ENCODE assay signal across 24 cellular contexts in the genomic region with DNA sequence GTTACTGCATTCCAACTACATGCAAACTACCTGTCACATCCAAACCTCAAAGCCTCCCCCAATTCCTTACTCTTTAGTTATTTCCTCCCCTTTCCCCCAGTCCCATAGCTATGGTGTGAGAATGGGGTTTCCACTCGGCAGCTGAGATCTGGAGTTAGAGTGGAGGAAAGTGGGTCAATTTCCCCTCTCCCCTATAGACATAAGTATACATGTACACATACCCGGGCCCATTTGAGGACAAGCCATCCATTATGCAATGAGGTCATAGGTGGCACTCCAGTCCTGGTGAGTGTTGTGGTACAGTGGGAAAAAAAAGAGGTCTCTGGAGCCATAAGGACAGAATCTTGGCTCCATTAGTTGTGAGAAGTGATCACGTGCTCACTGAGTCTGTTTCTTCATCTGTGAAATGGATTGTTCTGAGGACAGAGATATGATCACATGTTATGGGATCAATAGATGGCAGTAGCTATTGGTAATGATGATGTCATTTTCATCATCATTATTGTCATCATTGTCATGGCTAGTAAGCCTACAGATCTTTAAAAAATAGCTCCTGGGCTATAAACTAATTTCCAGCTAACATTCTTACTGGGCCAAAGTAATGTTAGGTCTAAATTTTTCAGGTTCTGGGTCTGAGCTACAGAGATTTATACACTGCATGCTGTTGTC.
DNase-seq lines count a peak whose midpoint lies in the region; ATAC-seq, FAIRE-seq and TF ChIP-seq lines count a peak whose summit lies in the region.
"Had no signal": no experiment of that assay in that cellular context is flagged by ENCODE, and none has a peak within 500 bp of the region (broad histone marks: within the 10 kb centered on the region; RNA-seq: fewer than 3 reads in every experiment).

No MANE protein-coding gene starts in this region.

- 86% methylated on average over 3 of the region's 3 CpGs for WGBS in HepG2 (ENCODE audit: low lambda C conversion rate)
- WGBS in right lobe of liver (ENCODE audit: insufficient coverage, low coverage, low lambda C conversion rate, missing lambda C conversion rate) = 93% methylated on average over 3 of the region's 3 CpGs

- FAIRE-seq in HepG2 (lab: Jason Lieb, UNC) = no peak
- FAIRE-seq: A204.1, D721Med had no signal

- POLR2A ChIA-PET in HepG2 (lab: Yijun Ruan, JAX) (no interaction called here), GM10248 (lab: Yijun Ruan, JAX) (no interaction called here)

- no peak overlapping the region for H3K4me3 ChIP-seq in HepG2 (replicated peaks in 1 of 3; ENCODE audit: insufficient read depth in 1 of 3, low read depth in 2 of 3, low read length in 3 of 3)
- H3K4me3 ChIP-seq in right lobe of liver = no peak overlapping the region
- H3K4me3 ChIP-seq: BLaER1 treated with 17β-estradiol and CSF1 and Interleukin-3, amounts not matched to agents 10 nM and 100 nM; HAP-1 had no signal

- CTCF ChIA-PET in HepG2 (lab: Yijun Ruan, JAX; ENCODE audit: low intra/inter-chr PET ratio, low total read pairs) (no interaction called here), GM10248 (lab: Yijun Ruan, JAX) (interaction anchor here (0.7 to 1.0 kb wide), 3 partner anchors 45 to 72 kb away, joined by 3 read pairs; no protein-coding TSS in a partner anchor)

- H3K27ac ChIP-seq in HepG2 (ENCODE audit: extremely low read length, insufficient read depth, low read length) (no peak overlapping the region), right lobe of liver (no peak overlapping the region)
- H3K27ac ChIP-seq: BLaER1 treated with 17β-estradiol and CSF1 and Interleukin-3, amounts not matched to agents 10 nM and 100 nM had no signal

- ATAC-seq in HepG2 = no peak
- no peak for ATAC-seq in right lobe of liver
- ATAC-seq in HG03432 (IDR thresholded peaks at IDR 0.05; ENCODE audit: unreplicated experiment) = peak; percentile 10
- ATAC-seq: PC-3, SK-N-SH treated with all-trans-retinoic acid at 6 μM for 48 hours had no signal

- H3K79me2 ChIP-seq in HepG2 (ENCODE audit: insufficient read depth, low read length) = no peaks in the 10 kb centered on the region

- H3K36me3 Mint-ChIP-seq in dendritic cell treated with granulocyte-macrophage colony-stimulating factor and Interleukin-4, amounts not matched to agents 40 ng/mL and 50 ng/mL, for 4 days (ENCODE audit: low read depth) = no peaks in the 10 kb centered on the region
- H3K36me3 Mint-ChIP-seq in chondrocyte (ENCODE audit: low read depth) = peaks cover 12% of the 10 kb centered on the region

- no peaks in the 10 kb centered on the region for H3K27me3 ChIP-seq in HepG2 (ENCODE audit: control insufficient read depth in 1 of 2, insufficient read depth in 2 of 2, low read length in 2 of 2)
- H3K27me3 ChIP-seq in right lobe of liver = no peaks in the 10 kb centered on the region
- H3K27me3 ChIP-seq: BLaER1 treated with 17β-estradiol and CSF1 and Interleukin-3, amounts not matched to agents 10 nM and 100 nM had no signal

- no peaks in the 10 kb centered on the region for H4K20me1 ChIP-seq in HepG2 (ENCODE audit: insufficient read depth, low read length)
- H4K20me1 ChIP-seq: BLaER1 treated with 17β-estradiol and CSF1 and Interleukin-3, amounts not matched to agents 10 nM and 100 nM had no signal

- no peak for DNase-seq in HepG2 (ENCODE audit: low spot score)
- no peak for DNase-seq in right lobe of liver
- no peak for DNase-seq in NCI-H748 treated with DMSO at 0.1 percent for 48 hours (lab: John Stamatoyannopoulos, UW)
- no peak for DNase-seq in GM10248 (ENCODE audit: extremely low spot score)
- DNase-seq in chondrocyte (ENCODE audit: low spot score) = no peak
- DNase-seq: AML-193; CD4-positive, alpha-beta T cell; GOT3; Karpas-422; NCI-H1092; NCI-H1417 treated with DMSO at 0.1 percent for 48 hours; NCI-H1694 treated with DMSO at 0.1 percent for 48 hours; NCI-H2081; NCI-H2227 treated with DMSO at 0.1 percent for 48 hours; NCI-H69; PC-3 had no signal

- no peak overlapping the region for H3K9ac ChIP-seq in HepG2 (ENCODE audit: insufficient read depth, low read depth, low read length)
- H3K9ac ChIP-seq: BLaER1 treated with 17β-estradiol and CSF1 and Interleukin-3, amounts not matched to agents 10 nM and 100 nM had no signal

- intact Hi-C loops in HepG2 (cut with micrococcal nuclease; ENCODE audit: unreplicated experiment) (no loop called here), right lobe of liver (cut with DNase I) (no loop called here)
- intact Hi-C loops in dendritic cell treated with granulocyte-macrophage colony-stimulating factor and Interleukin-4, amounts not matched to agents 40 ng/mL and 50 ng/mL, for 4 days (cut with micrococcal nuclease) = loop anchor here (2.0 kb wide), 1 partner anchor 21 kb away; no protein-coding TSS in a partner anchor

- no peak for TF ChIP-seq POLR2A in HepG2 (IDR thresholded peaks at IDR 0.05; ENCODE audit: insufficient read depth in 1 of 2, low read depth in 2 of 2, low read length in 2 of 2)
- TF ChIP-seq POLR2A in right lobe of liver (IDR thresholded peaks at IDR 0.05) = no peak

- no TSS peak for BruUV-seq in HepG2 (replicated peaks; lab: Mats Ljungman, UMichigan)

- in situ Hi-C loops in HepG2 (cut with HindIII; ENCODE audit: extremely low pct_ligation_motif_present, low pct_unique_long_range_greater_than_20kb) = no loop called here

- no peaks in the 10 kb centered on the region for H3K27me3 Mint-ChIP-seq in dendritic cell treated with granulocyte-macrophage colony-stimulating factor and Interleukin-4, amounts not matched to agents 40 ng/mL and 50 ng/mL, for 4 days
- no peaks in the 10 kb centered on the region for H3K27me3 Mint-ChIP-seq in chondrocyte (ENCODE audit: low read depth)
- H3K27me3 Mint-ChIP-seq: CD4-positive, alpha-beta T cell; IgD-negative memory B cell had no signal

- H3K4me3 Mint-ChIP-seq in dendritic cell treated with granulocyte-macrophage colony-stimulating factor and Interleukin-4, amounts not matched to agents 40 ng/mL and 50 ng/mL, for 4 days = no peak overlapping the region
- no peak overlapping the region for H3K4me3 Mint-ChIP-seq in chondrocyte (ENCODE audit: unreplicated experiment)
- H3K4me3 Mint-ChIP-seq: CD4-positive, alpha-beta T cell; IgD-negative memory B cell had no signal

- H2AFZ ChIP-seq in HepG2 (ENCODE audit: low read length) = no peak overlapping the region

- peaks cover 2 to 16% of the 10 kb centered on the region in 2 experiments; a peak in 2 of 5 replicates for H3K36me3 ChIP-seq in HepG2 (replicated peaks in 1 of 2; ENCODE audit: control insufficient read depth in 1 of 2, insufficient read depth in 2 of 2, low read length in 2 of 2)
- H3K36me3 ChIP-seq in right lobe of liver = no peaks in the 10 kb centered on the region
- H3K36me3 ChIP-seq: BLaER1 treated with 17β-estradiol and CSF1 and Interleukin-3, amounts not matched to agents 10 nM and 100 nM; HAP-1 had no signal

- peaks cover 44% of the 10 kb centered on the region for H3K4me1 Mint-ChIP-seq in dendritic cell treated with granulocyte-macrophage colony-stimulating factor and Interleukin-4, amounts not matched to agents 40 ng/mL and 50 ng/mL, for 4 days (ENCODE audit: low read depth)
- peaks cover 11% of the 10 kb centered on the region for H3K4me1 Mint-ChIP-seq in chondrocyte (ENCODE audit: low read depth)

- no peaks in the 10 kb centered on the region for H3K9me3 ChIP-seq in HepG2 (ENCODE audit: low read length)
- no peaks in the 10 kb centered on the region for H3K9me3 ChIP-seq in right lobe of liver
- H3K9me3 ChIP-seq: BLaER1 treated with 17β-estradiol and CSF1 and Interleukin-3, amounts not matched to agents 10 nM and 100 nM; HAP-1 had no signal

- TF ChIP-seq RAD21 in HepG2 (CRISPR knock-in tag; IDR thresholded peaks at IDR 0.05) = no peak

- H3K27ac Mint-ChIP-seq in dendritic cell treated with granulocyte-macrophage colony-stimulating factor and Interleukin-4, amounts not matched to agents 40 ng/mL and 50 ng/mL, for 4 days = peak overlapping the region; percentile 84
- no peak overlapping the region for H3K27ac Mint-ChIP-seq in chondrocyte (ENCODE audit: unreplicated experiment)
- H3K27ac Mint-ChIP-seq: CD4-positive, alpha-beta T cell had no signal

- H3K4me1 ChIP-seq in HepG2 (ENCODE audit: insufficient read depth, low read length) (no peaks in the 10 kb centered on the region), right lobe of liver (peaks cover 0 to 6% (median 0%) of the 10 kb centered on the region in 4 donors)
- H3K4me1 ChIP-seq: HAP-1 had no signal

- TF ChIP-seq CTCF in HepG2 (CRISPR knock-in tag; IDR thresholded peaks at IDR 0.05) (no peak), right lobe of liver (IDR thresholded peaks at IDR 0.05) (no peak), GM10248 (IDR thresholded peaks at IDR 0.05; ENCODE audit: control extremely low read depth, extremely low read depth, low read depth, missing control alignments) (no peak), chondrocyte (IDR thresholded peaks at IDR 0.05) (no peak)

- no peak for TF ChIP-seq EP300 in HepG2 (IDR thresholded peaks at IDR 0.05; ENCODE audit: low read depth in 2 of 2, low read length in 2 of 2)
- TF ChIP-seq EP300 in HepG2 (CRISPR knock-in tag; IDR thresholded peaks at IDR 0.05; ENCODE audit: borderline replicate concordance) = no peak

- no peaks in the 10 kb centered on the region for H3K9me3 Mint-ChIP-seq in dendritic cell treated with granulocyte-macrophage colony-stimulating factor and Interleukin-4, amounts not matched to agents 40 ng/mL and 50 ng/mL, for 4 days
- no peaks in the 10 kb centered on the region for H3K9me3 Mint-ChIP-seq in chondrocyte (ENCODE audit: low read depth)
- H3K9me3 Mint-ChIP-seq: CD4-positive, alpha-beta T cell; IgD-negative memory B cell had no signal

- no peak overlapping the region for H3K4me2 ChIP-seq in HepG2 (ENCODE audit: low read depth, low read length)

TF ChIP-seq in HepG2, 621 proteins besides CTCF, POLR2A, EP300 and RAD21:
- TF ChIP-seq ATF7 (IDR thresholded peaks at IDR 0.05) (peak; percentile 97), ATF7 (CRISPR knock-in tag; IDR thresholded peaks at IDR 0.05) (no peak), HCFC1 (IDR thresholded peaks at IDR 0.05; ENCODE audit: low read depth, low read length) (no peak), CREB1 (IDR thresholded peaks at IDR 0.05) (peak; percentile 87), CREB1 (CRISPR knock-in tag; IDR thresholded peaks at IDR 0.05) (no peak)
- TF ChIP-seq, protein P1, sequence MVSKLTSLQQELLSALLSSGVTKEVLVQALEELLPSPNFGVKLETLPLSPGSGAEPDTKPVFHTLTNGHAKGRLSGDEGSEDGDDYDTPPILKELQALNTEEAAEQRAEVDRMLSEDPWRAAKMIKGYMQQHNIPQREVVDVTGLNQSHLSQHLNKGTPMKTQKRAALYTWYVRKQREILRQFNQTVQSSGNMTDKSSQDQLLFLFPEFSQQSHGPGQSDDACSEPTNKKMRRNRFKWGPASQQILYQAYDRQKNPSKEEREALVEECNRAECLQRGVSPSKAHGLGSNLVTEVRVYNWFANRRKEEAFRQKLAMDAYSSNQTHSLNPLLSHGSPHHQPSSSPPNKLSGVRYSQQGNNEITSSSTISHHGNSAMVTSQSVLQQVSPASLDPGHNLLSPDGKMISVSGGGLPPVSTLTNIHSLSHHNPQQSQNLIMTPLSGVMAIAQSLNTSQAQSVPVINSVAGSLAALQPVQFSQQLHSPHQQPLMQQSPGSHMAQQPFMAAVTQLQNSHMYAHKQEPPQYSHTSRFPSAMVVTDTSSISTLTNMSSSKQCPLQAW (CRISPR knock-in tag; IDR thresholded peaks at IDR 0.05) = no peak
